Comparison of ENCODE assay signal across 8 cellular contexts in genomic region chr6:159941286-159942113, GRCh38. TPM values are rescaled to one million over a fixed set of nuclear protein-coding genes. Genes with fewer than 3 reads are reported as not detected.
A peak's percentile ranks its signal among the peaks of the same experiment; 100 is the strongest.
DNase-seq lines count a peak whose midpoint lies in the region; ATAC-seq and TF ChIP-seq lines count a peak whose summit lies in the region.

No MANE protein-coding gene starts in this region.

- 31% methylated on average over 8 of the region's 11 CpGs for WGBS in SK-N-SH (ENCODE audit: low lambda C conversion rate)
- WGBS in sigmoid colon, 2 donors: 70 to 71% methylated on average over 11 of the region's 11 CpGs

- H3K27me3 ChIP-seq in SK-N-SH (ENCODE audit: insufficient read depth) (no peaks in the 10 kb centered on the region; the same call in 1 of the 2 replicates), sigmoid colon (no peaks in the 10 kb centered on the region)

- CTCF ChIA-PET in SK-N-SH (lab: Yijun Ruan, JAX): interaction anchor here (0.7 to 3.2 kb wide), 4 partner anchors 23 to 103 kb away, joined by 3 to 21 read pairs (median 4); no protein-coding TSS in a partner anchor

- H3F3A ChIP-seq in SK-N-SH (replicated peaks; ENCODE audit: insufficient read depth): no peaks in the 10 kb centered on the region

- H4K20me1 ChIP-seq in SK-N-SH (ENCODE audit: insufficient read depth): no peaks in the 10 kb centered on the region

- no peak for TF ChIP-seq POLR2A in sigmoid colon (IDR thresholded peaks at IDR 0.05)

- no peak overlapping the region for H3K9ac ChIP-seq in SK-N-SH

- POLR2A ChIA-PET in SK-N-SH (lab: Yijun Ruan, JAX): no interaction called here

- no peaks in the 10 kb centered on the region for H3K36me3 ChIP-seq in SK-N-SH (replicated peaks in 1 of 2; ENCODE audit: control insufficient read depth in 1 of 2, insufficient read depth in 2 of 2, low read length in 1 of 2)
- H3K36me3 ChIP-seq in sigmoid colon: no peaks in the 10 kb centered on the region

- no peaks in the 10 kb centered on the region for H3K4me1 ChIP-seq in SK-N-SH (ENCODE audit: control insufficient read depth in 1 of 2, insufficient read depth in 2 of 2, low read depth in 1 of 2, low read length in 1 of 2)
- no peaks in the 10 kb centered on the region for H3K4me1 ChIP-seq in sigmoid colon

- no peaks in the 10 kb centered on the region for H3K79me2 ChIP-seq in SK-N-SH (ENCODE audit: insufficient read depth)

- no peak overlapping the region for H3K4me3 ChIP-seq in SK-N-SH (ENCODE audit: low read depth in 2 of 2, low read length in 1 of 2)
- no peak overlapping the region for H3K4me3 ChIP-seq in coronary artery
- no peak overlapping the region for H3K4me3 ChIP-seq in sigmoid colon

- ATAC-seq in GM19463 (IDR thresholded peaks at IDR 0.05; ENCODE audit: unreplicated experiment): peak; percentile 97
- ATAC-seq in HG03521 (IDR thresholded peaks at IDR 0.05; ENCODE audit: unreplicated experiment): peak; percentile 67

- no peaks in the 10 kb centered on the region for H3K9me3 ChIP-seq in SK-N-SH
- H3K9me3 ChIP-seq in sigmoid colon: peaks cover 0 to 13% (median 0%) of the 10 kb centered on the region in 4 donors

- H3K9me2 ChIP-seq in SK-N-SH: no peaks in the 10 kb centered on the region

- intact Hi-C loops in sigmoid colon (cut with DNase I): loop anchor here (10.0 kb wide), 1 partner anchor 77 kb away; no protein-coding TSS in a partner anchor

- TF ChIP-seq CTCF in SK-N-SH (IDR thresholded peaks at IDR 0.05) (peak; percentile 53), coronary artery (IDR thresholded peaks at IDR 0.05) (peak; percentile 37), sigmoid colon (IDR thresholded peaks at IDR 0.05) (no peak)

- TF ChIP-seq RAD21 in SK-N-SH (IDR thresholded peaks at IDR 0.05; ENCODE audit: low read length): peak; percentile 75

- TF ChIP-seq EP300 in SK-N-SH (IDR thresholded peaks at IDR 0.05; ENCODE audit: borderline replicate concordance in 1 of 2, low read depth in 1 of 2, low read length in 1 of 2) (no peak), sigmoid colon (IDR thresholded peaks at IDR 0.05) (no peak)

- peak; percentile 17 for DNase-seq in NCI-H146 (lab: John Stamatoyannopoulos, UW)
- DNase-seq in NCI-H146 treated with DMSO at 0.1 percent for 48 hours (lab: John Stamatoyannopoulos, UW; ENCODE audit: unreplicated experiment): no peak
- DNase-seq in SK-N-SH: peak; percentile 14
- no peak for DNase-seq in coronary artery (ENCODE audit: low spot score)
- peak; percentile 35 for DNase-seq in mucosa of gallbladder (ENCODE audit: low spot score)
- no peak for DNase-seq in sigmoid colon

- H2AFZ ChIP-seq in SK-N-SH (ENCODE audit: low read depth): no peak overlapping the region

- H3K4me2 ChIP-seq in SK-N-SH: no peak overlapping the region

- H3K27ac ChIP-seq in SK-N-SH (ENCODE audit: low read depth in 2 of 2, low read length in 1 of 2) (no peak overlapping the region), coronary artery (no peak overlapping the region), sigmoid colon (no peak overlapping the region)

TF ChIP-seq in SK-N-SH, 30 proteins besides CTCF, POLR2A, EP300 and RAD21:
- TF ChIP-seq SMC3 (IDR thresholded peaks at IDR 0.05; ENCODE audit: low read depth, low read length) (peak; percentile 51), SIN3A (IDR thresholded peaks at IDR 0.05; ENCODE audit: borderline replicate concordance, low read depth, low read length) (no peak)

RNA-seq across cellular contexts. Expression of gene IGF2R, which starts 27.4 kb away (rescaled TPM):
- 25.7 and 45.0 TPM in 2 replicates for polyA plus RNA-seq in SK-N-SH (2012; rRNA removed)
- 34.7 and 43.1 TPM in 2 replicates for polyA plus RNA-seq in SK-N-SH (2012; cell fraction: cytosol; rRNA removed)
- polyA plus RNA-seq in SK-N-SH (2012; cell fraction: nucleus; rRNA removed): 52.3 and 71.0 TPM in 2 replicates
- 98.5 TPM for total RNA-seq in mucosa of gallbladder
- total RNA-seq in sigmoid colon: 10 to 100 TPM; 34.6 to 80.9 (median 42.8) TPM
- polyA plus RNA-seq in sigmoid colon: 10 to 100 TPM in 2 of 3 donors, 1 to 10 TPM in 1; 3.6 to 43.7 (median 10.9) TPM

RNA-seq across cellular contexts. Expression of gene MAS1, which starts 50.7 kb away (rescaled TPM):
- not detected in 2 replicates for polyA plus RNA-seq in SK-N-SH (2012; rRNA removed)
- not detected in 2 replicates for polyA plus RNA-seq in SK-N-SH (2012; cell fraction: cytosol; rRNA removed)
- polyA plus RNA-seq in SK-N-SH (2012; cell fraction: nucleus; rRNA removed): not detected in 2 replicates
- not detected for total RNA-seq in mucosa of gallbladder
- total RNA-seq in sigmoid colon: not detected
- polyA plus RNA-seq in sigmoid colon: under 1 TPM in 1 of 3 donors, not detected in 2; under 0.01 TPM

Comparison
In these comparisons a context has a peak if more than half of its experiments do, and no peak if none do; other contexts are left out.
1. DNase-seq: peak in NCI-H146 (single experiment), SK-N-SH (single experiment) and mucosa of gallbladder (single experiment); none in NCI-H146 treated with DMSO at 0.1 percent for 48 hours (single experiment), coronary artery (single experiment) and sigmoid colon (single experiment).
2. CTCF ChIP-seq: peak in SK-N-SH (single experiment) and coronary artery (single experiment); none in sigmoid colon (0 of 4).